In genomic region chr11:33842236-33842915, GRCh38 we compare ENCODE assay signal across 12 cellular contexts.
"Had no signal": no experiment of that assay in that cellular context is flagged by ENCODE, and none has a peak within 500 bp of the region (broad histone marks: within the 10 kb centered on the region; RNA-seq: fewer than 3 reads in every experiment).

No MANE protein-coding gene starts in this region.

- DNase-seq: activated naive CD4-positive, alpha-beta T cell; activated naive CD8-positive, alpha-beta T cell treated with anti-CD3 and anti-CD28 coated beads, Interleukin-2, amount 10 ng/mL, durations not matched to agents 7 days and 5 days; cortex of kidney; effector CD4-positive, alpha-beta T cell; esophagus squamous epithelium; hypothalamus; mesenchymal stem cell; stimulated activated CD4-positive, alpha-beta T cell treated with anti-CD3 and anti-CD28 coated beads, Interleukin-4, amount 100 ng/mL, for 1 hour; stimulated activated naive B cell treated with anti-CD40 and anti-IgM and Interleukin-4, amounts not matched to agents 10 μg/mL and 1 μg/mL and 100 μg/mL, for 72 hours; tibial artery had no signal

- H3K4me3 ChIP-seq: esophagus squamous epithelium, tibial artery had no signal

- H3K4me1 ChIP-seq: esophagus squamous epithelium, tibial artery had no signal

- ATAC-seq: activated CD4-positive, CD25-positive, alpha-beta regulatory T cell treated with anti-CD3 and anti-CD28 coated beads, Interleukin-2, amount 50 U/mL, for 24 hours; natural killer cell treated with Interleukin-12 subunit alpha and Interleukin-12 subunit beta and Interleukin-15 and Interleukin-18, amount 100 ng/mL, for 72 hours; stimulated activated naive B cell treated with anti-CD40 and anti-IgM and Interleukin-4, amounts not matched to agents 10 μg/mL and 1 μg/mL and 100 μg/mL, for 72 hours had no signal

- H3K9me3 ChIP-seq: esophagus squamous epithelium, tibial artery had no signal

- H3K36me3 ChIP-seq: esophagus squamous epithelium, tibial artery had no signal

- H3K27ac ChIP-seq: esophagus squamous epithelium, tibial artery had no signal
